Comparison of ENCODE assay signal across 7 cellular contexts in the genomic region with DNA sequence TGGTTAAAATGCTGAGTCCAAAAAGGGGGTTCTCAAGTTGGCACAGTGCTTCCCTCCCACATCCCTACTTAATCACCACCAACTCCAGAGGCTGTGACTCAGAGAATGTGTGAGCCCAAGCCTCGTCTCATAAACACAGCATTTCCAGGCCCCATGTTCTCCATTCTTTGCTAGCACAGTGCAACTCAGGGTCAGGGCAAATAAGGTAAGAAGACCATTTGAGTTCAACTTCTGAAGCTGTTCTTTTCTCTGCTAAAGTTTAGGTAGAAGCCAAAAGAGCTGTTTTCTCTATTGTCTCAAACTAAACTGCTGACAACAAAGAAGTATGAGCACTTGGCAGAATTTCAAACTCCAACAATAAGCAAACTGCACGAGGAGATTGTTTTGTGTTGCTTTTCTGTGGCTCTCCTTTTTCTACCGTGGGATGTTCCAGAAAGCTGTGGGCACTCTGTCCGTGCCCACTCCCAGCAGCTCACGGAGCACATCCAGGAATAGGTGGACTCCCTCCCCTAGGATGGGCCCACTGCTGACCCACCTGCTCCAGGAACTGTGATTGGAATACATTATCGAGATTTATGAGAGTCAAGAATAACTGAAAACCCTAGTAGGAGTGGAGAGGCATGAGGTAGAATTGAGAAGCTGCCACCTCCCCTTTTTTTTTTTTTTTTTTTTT.
DNase-seq lines count a peak whose midpoint lies in the region; ATAC-seq and TF ChIP-seq lines count a peak whose summit lies in the region.

No MANE protein-coding gene starts in this region.

- TF ChIP-seq CTCF in IMR-90 (conservative IDR thresholded peaks at IDR 0.05; ENCODE audit: low read depth, low read length) = no peak
- no peak for TF ChIP-seq CTCF in brain (conservative IDR thresholded peaks at IDR 0.05)

- H3K27me3 Mint-ChIP-seq in brain = peaks cover 20% of the 10 kb centered on the region

- no peak overlapping the region for H2BK120ac ChIP-seq in IMR-90 (ENCODE audit: low read depth, low read length)

- no peaks in the 10 kb centered on the region for H3K79me1 ChIP-seq in IMR-90 (ENCODE audit: low read depth in 1 of 2, low read length in 2 of 2)

- no peak overlapping the region for H2BK20ac ChIP-seq in IMR-90 (ENCODE audit: low read depth, low read length)

- POLR2A ChIA-PET in IMR-90 (lab: Charles Lee; ENCODE audit: unreplicated experiment) = no interaction called here

- in situ Hi-C loops in IMR-90 (cut with MboI; ENCODE audit: low sequenced_read_pairs) = no loop called here

- dilution Hi-C loops in IMR-90 (cut with HindIII; ENCODE audit: low sequenced_read_pairs, unreplicated experiment) = no loop called here

- no peak overlapping the region for H3K4me3 ChIP-seq in IMR-90 (ENCODE audit: insufficient read depth, low read depth, low read length)
- H3K4me3 ChIP-seq in subcutaneous abdominal adipose tissue (ENCODE audit: low read depth in 1 of 5, low read length in 5 of 5) = no peak overlapping the region

- H4K91ac ChIP-seq in IMR-90 (ENCODE audit: insufficient read depth, low read depth, low read length) = no peak overlapping the region

- H2BK5ac ChIP-seq in IMR-90 (ENCODE audit: low read depth, low read length, poor library complexity, severe bottlenecking) = no peak overlapping the region

- no peak for TF ChIP-seq POLR2A in IMR-90 (IDR thresholded peaks at IDR 0.05; ENCODE audit: low read depth, low read length)

- H3K4me1 ChIP-seq in IMR-90 (ENCODE audit: control insufficient read depth, insufficient read depth, low read length) (no peaks in the 10 kb centered on the region), subcutaneous abdominal adipose tissue (ENCODE audit: control insufficient read depth in 5 of 5, insufficient read depth in 5 of 5, low read length in 5 of 5) (peaks cover 0 to 26% (median 15%) of the 10 kb centered on the region in 5 donors)

- H3K36me3 Mint-ChIP-seq in brain = no peaks in the 10 kb centered on the region

- H3K27ac ChIP-seq in IMR-90 (ENCODE audit: insufficient read depth, low read length) (no peak overlapping the region), subcutaneous abdominal adipose tissue (ENCODE audit: low read depth, low read length) (peak overlapping the region; percentile 64)

- H2AK9ac ChIP-seq in IMR-90 (replicated peaks; ENCODE audit: low read depth, low read length, poor library complexity) = no peak overlapping the region

- H4K5ac ChIP-seq in IMR-90 (ENCODE audit: low read depth, low read length) = no peak overlapping the region

- intact Hi-C loops in IMR-90 (cut with micrococcal nuclease) = no loop called here

- H3K56ac ChIP-seq in IMR-90 (ENCODE audit: extremely low read depth, insufficient read depth, low read length) = no peak overlapping the region

- H3K9ac ChIP-seq in IMR-90 (ENCODE audit: low read depth, low read length) (no peak overlapping the region), subcutaneous abdominal adipose tissue (ENCODE audit: low read length in 5 of 5) (no peak overlapping the region)

- peaks cover 0 to 3% (median 0%) of the 10 kb centered on the region in 5 experiments for H3K9me3 Mint-ChIP-seq in brain

- no peak overlapping the region for H4K8ac ChIP-seq in IMR-90 (ENCODE audit: low read depth in 2 of 2, low read length in 2 of 2)

- peak; percentile 40; the same call in 1 of the 2 replicates for ATAC-seq in IMR-90 (ENCODE audit: low read depth)
- no peak for ATAC-seq in GM19463 (IDR thresholded peaks at IDR 0.05; ENCODE audit: unreplicated experiment)
- no peak for ATAC-seq in GM21825 (IDR thresholded peaks at IDR 0.05; ENCODE audit: unreplicated experiment)

- peak overlapping the region in 1 of 5 experiments; percentile 14 for H3K4me3 Mint-ChIP-seq in brain

- H3K18ac ChIP-seq in IMR-90 (ENCODE audit: low read depth, low read length) = no peak overlapping the region

- H3K4me2 ChIP-seq in IMR-90 (ENCODE audit: low read depth, low read length) = no peak overlapping the region

- no peak overlapping the region for H2BK15ac ChIP-seq in IMR-90 (ENCODE audit: low read depth, low read length)

- no peaks in the 10 kb centered on the region for H3K9me1 ChIP-seq in IMR-90 (ENCODE audit: insufficient read depth, low read length)

- no peak overlapping the region for H3K4ac ChIP-seq in IMR-90 (ENCODE audit: low read depth, low read length)

- peaks cover 23% of the 10 kb centered on the region for H3K4me1 Mint-ChIP-seq in brain

- H2AK5ac ChIP-seq in IMR-90 (ENCODE audit: low read depth, low read length) = no peak overlapping the region

- H3K23ac ChIP-seq in IMR-90 (ENCODE audit: low read depth, low read length) = no peak overlapping the region

- CTCF ChIA-PET in IMR-90 (lab: Yijun Ruan, JAX) = no interaction called here

- peak overlapping the region in 3 of 5 experiments; percentile 33 to 83 (median 39) for H3K27ac Mint-ChIP-seq in brain

- no peak overlapping the region for H3K14ac ChIP-seq in IMR-90 (replicated peaks; ENCODE audit: low read depth, low read length)

- H2AFZ ChIP-seq in IMR-90 (replicated peaks; ENCODE audit: low read length, poor library complexity) = no peak overlapping the region

- no TSS peak for BruUV-seq in IMR-90 (replicated peaks; lab: Mats Ljungman, UMichigan)

- H4K20me1 ChIP-seq in IMR-90 (ENCODE audit: insufficient read depth, low read length) = no peaks in the 10 kb centered on the region

- no peaks in the 10 kb centered on the region for H3K36me3 ChIP-seq in IMR-90 (ENCODE audit: control insufficient read depth, insufficient read depth, low read length)
- H3K36me3 ChIP-seq in subcutaneous abdominal adipose tissue (ENCODE audit: control insufficient read depth in 5 of 5, insufficient read depth in 5 of 5, low read length in 5 of 5) = no peaks in the 10 kb centered on the region

- WGBS in IMR-90 (ENCODE audit: extremely low coverage in 2 of 2, insufficient read length in 1 of 2), 2 experiments = 0% methylated on average over 1 of the region's 6 CpGs; no CpG with 5 or more reads in 1 of the 2 experiments

- H3K27me3 ChIP-seq in IMR-90 (ENCODE audit: control insufficient read depth, insufficient read depth, low read length) (no peaks in the 10 kb centered on the region), subcutaneous abdominal adipose tissue (ENCODE audit: control insufficient read depth in 5 of 5, insufficient read depth in 4 of 5, low read length in 5 of 5) (no peaks in the 10 kb centered on the region)

- peak; percentile 53 for DNase-seq in IMR-90
- peak; percentile 71 for DNase-seq in kidney tubule cell (ENCODE audit: low spot score)
- DNase-seq in NCI-H1417 treated with DMSO at 0.1 percent for 48 hours (lab: John Stamatoyannopoulos, UW) = no peak

- TF ChIP-seq RAD21 in IMR-90 (IDR thresholded peaks at IDR 0.05; ENCODE audit: low read length) = no peak

- H3K9me3 ChIP-seq in IMR-90 (ENCODE audit: control insufficient read depth, insufficient read depth, low read length) = no peaks in the 10 kb centered on the region
- no peaks in the 10 kb centered on the region for H3K9me3 ChIP-seq in subcutaneous abdominal adipose tissue (ENCODE audit: control insufficient read depth in 5 of 5, low read length in 5 of 5)

TF ChIP-seq in IMR-90, 13 proteins besides CTCF, POLR2A, EP300 and RAD21:
- TF ChIP-seq MAZ (IDR thresholded peaks at IDR 0.05; ENCODE audit: borderline replicate concordance, low read depth, low read length) (no peak), MAFK (IDR thresholded peaks at IDR 0.05; ENCODE audit: low read depth, low read length) (no peak), CEBPB (IDR thresholded peaks at IDR 0.05; ENCODE audit: low read depth, low read length) (no peak), BHLHE40 (IDR thresholded peaks at IDR 0.05; ENCODE audit: low read depth, low read length) (no peak), RCOR1 (IDR thresholded peaks at IDR 0.05; ENCODE audit: insufficient replicate concordance, low read length) (no peak), CHD1 (IDR thresholded peaks at IDR 0.05; ENCODE audit: low read depth, low read length) (no peak), SMC3 (IDR thresholded peaks at IDR 0.05; ENCODE audit: low read depth, low read length) (no peak), NFE2L2 (IDR thresholded peaks at IDR 0.05; ENCODE audit: low read depth, low read length) (no peak), MXI1 (IDR thresholded peaks at IDR 0.05; ENCODE audit: borderline replicate concordance, low read depth, low read length) (no peak), RFX5 (IDR thresholded peaks at IDR 0.05; ENCODE audit: low read depth, low read length) (no peak), FOS (IDR thresholded peaks at IDR 0.05; ENCODE audit: low read depth, low read length) (no peak)
- TF ChIP-seq, protein P1, sequence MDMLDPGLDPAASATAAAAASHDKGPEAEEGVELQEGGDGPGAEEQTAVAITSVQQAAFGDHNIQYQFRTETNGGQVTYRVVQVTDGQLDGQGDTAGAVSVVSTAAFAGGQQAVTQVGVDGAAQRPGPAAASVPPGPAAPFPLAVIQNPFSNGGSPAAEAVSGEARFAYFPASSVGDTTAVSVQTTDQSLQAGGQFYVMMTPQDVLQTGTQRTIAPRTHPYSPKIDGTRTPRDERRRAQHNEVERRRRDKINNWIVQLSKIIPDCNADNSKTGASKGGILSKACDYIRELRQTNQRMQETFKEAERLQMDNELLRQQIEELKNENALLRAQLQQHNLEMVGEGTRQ (IDR thresholded peaks at IDR 0.05; ENCODE audit: low read depth, low read length) = no peak
- TF ChIP-seq, protein P2, sequence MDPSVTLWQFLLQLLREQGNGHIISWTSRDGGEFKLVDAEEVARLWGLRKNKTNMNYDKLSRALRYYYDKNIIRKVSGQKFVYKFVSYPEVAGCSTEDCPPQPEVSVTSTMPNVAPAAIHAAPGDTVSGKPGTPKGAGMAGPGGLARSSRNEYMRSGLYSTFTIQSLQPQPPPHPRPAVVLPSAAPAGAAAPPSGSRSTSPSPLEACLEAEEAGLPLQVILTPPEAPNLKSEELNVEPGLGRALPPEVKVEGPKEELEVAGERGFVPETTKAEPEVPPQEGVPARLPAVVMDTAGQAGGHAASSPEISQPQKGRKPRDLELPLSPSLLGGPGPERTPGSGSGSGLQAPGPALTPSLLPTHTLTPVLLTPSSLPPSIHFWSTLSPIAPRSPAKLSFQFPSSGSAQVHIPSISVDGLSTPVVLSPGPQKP (IDR thresholded peaks at IDR 0.05; ENCODE audit: borderline replicate concordance, low read depth, low read length) = no peak
